25 cellular contexts compared by ENCODE assay signal in the genomic region with DNA sequence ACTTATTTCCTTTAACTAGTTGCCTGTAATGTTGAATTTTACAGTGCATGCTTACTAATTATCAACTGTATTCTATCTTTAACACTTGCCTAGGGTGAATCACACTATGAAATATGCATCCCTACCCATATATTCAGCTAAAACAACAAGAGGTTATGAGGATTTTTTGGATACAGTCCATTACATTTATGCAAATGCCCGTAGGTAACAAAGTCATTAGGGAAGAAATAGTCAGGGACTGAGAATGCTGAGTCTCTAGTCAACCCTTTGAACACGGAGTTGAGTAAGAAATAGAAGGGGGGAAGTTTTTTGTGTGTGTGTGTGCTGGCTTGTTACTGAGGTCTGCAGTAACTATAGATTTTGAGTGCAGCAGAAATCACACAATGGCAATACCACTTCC. TPM values are rescaled to one million over a fixed set of nuclear protein-coding genes. Genes with fewer than 3 reads are reported as not detected.
A peak's percentile ranks its signal among the peaks of the same experiment; 100 is the strongest.
DNase-seq lines count a peak whose midpoint lies in the region; ATAC-seq, FAIRE-seq and TF ChIP-seq lines count a peak whose summit lies in the region.
"Had no signal": no experiment of that assay in that cellular context is flagged by ENCODE, and none has a peak within 500 bp of the region (broad histone marks: within the 10 kb centered on the region; RNA-seq: fewer than 3 reads in every experiment).

No MANE protein-coding gene starts in this region.

- no peaks in the 10 kb centered on the region for H4K20me1 ChIP-seq in astrocyte (ENCODE audit: insufficient read depth, low read length)

- H3K27ac ChIP-seq in ACC112 (ENCODE audit: low read depth, low read length) (peak overlapping the region; percentile 53), astrocyte (ENCODE audit: low read depth, low read length) (peak overlapping the region; percentile 53), upper lobe of left lung (no peak overlapping the region)
- H3K27ac ChIP-seq: A549, gastrocnemius medialis, neutrophil, tibial nerve had no signal

- H3K36me3 ChIP-seq in ACC112 (ENCODE audit: insufficient read depth, low read length) (no peaks in the 10 kb centered on the region), astrocyte (ENCODE audit: insufficient read depth, low read length) (no peaks in the 10 kb centered on the region), upper lobe of left lung (no peaks in the 10 kb centered on the region)
- H3K36me3 ChIP-seq: gastrocnemius medialis, neutrophil, tibial nerve had no signal

- WGBS in upper lobe of left lung, 2 donors = 73 to 82% methylated on average over 2 of the region's 2 CpGs

- peak overlapping the region; percentile 38 for H2AFZ ChIP-seq in ACC112 (ENCODE audit: low read length, unreplicated experiment)
- no peak overlapping the region for H2AFZ ChIP-seq in astrocyte (ENCODE audit: low read depth, low read length)

- H3K4me3 ChIP-seq in ACC112 (ENCODE audit: low read depth, low read length) (peak overlapping the region; percentile 21; the same call in 1 of the 2 replicates), astrocyte (ENCODE audit: insufficient read depth, low read depth, low read length) (no peak overlapping the region), upper lobe of left lung (no peak overlapping the region)
- H3K4me3 ChIP-seq: A549, gastrocnemius medialis, K562, mucosa of descending colon, tibial nerve had no signal

- H3K9me3 Mint-ChIP-seq in HFFc6 (no peaks in the 10 kb centered on the region), astrocyte (ENCODE audit: unreplicated experiment) (no peaks in the 10 kb centered on the region)

- peaks cover 16% of the 10 kb centered on the region for H3K4me1 ChIP-seq in ACC112 (ENCODE audit: control insufficient read depth, insufficient read depth, low read length, unreplicated experiment)
- H3K4me1 ChIP-seq in astrocyte (ENCODE audit: insufficient read depth, low read length) = peaks cover 11% of the 10 kb centered on the region
- no peaks in the 10 kb centered on the region for H3K4me1 ChIP-seq in upper lobe of left lung
- H3K4me1 ChIP-seq: A549, gastrocnemius medialis, tibial nerve had no signal

- no peaks in the 10 kb centered on the region for H3K36me3 Mint-ChIP-seq in HFFc6 (ENCODE audit: low read depth)
- H3K36me3 Mint-ChIP-seq in astrocyte (ENCODE audit: low read depth, unreplicated experiment) = no peaks in the 10 kb centered on the region
- H3K36me3 Mint-ChIP-seq: activated CD8-positive, alpha-beta memory T cell treated with anti-CD3 and anti-CD28 coated beads, Interleukin-2, amount 10 ng/mL, durations not matched to agents 7 days and 5 days; CD4-positive, CD25-positive, alpha-beta regulatory T cell had no signal

- H3K4me2 ChIP-seq in astrocyte (ENCODE audit: low read length) = peak overlapping the region; percentile 50
- H3K4me2 ChIP-seq: A549 had no signal

- no peaks in the 10 kb centered on the region for H3K27me3 Mint-ChIP-seq in HFFc6 (ENCODE audit: insufficient read depth)
- H3K27me3 Mint-ChIP-seq in astrocyte (ENCODE audit: low read depth, unreplicated experiment) = no peaks in the 10 kb centered on the region
- H3K27me3 Mint-ChIP-seq: activated CD4-positive, alpha-beta T cell treated with anti-CD3 and anti-CD28 coated beads for 36 hours; activated CD8-positive, alpha-beta memory T cell treated with anti-CD3 and anti-CD28 coated beads, Interleukin-2, amount 10 ng/mL, durations not matched to agents 7 days and 5 days; CD4-positive, CD25-positive, alpha-beta regulatory T cell had no signal

- H3K27ac Mint-ChIP-seq in HFFc6 (peak overlapping the region; percentile 59), astrocyte (ENCODE audit: unreplicated experiment) (peak overlapping the region; percentile 55)
- H3K27ac Mint-ChIP-seq: activated CD4-positive, alpha-beta T cell treated with anti-CD3 and anti-CD28 coated beads for 36 hours; activated CD8-positive, alpha-beta memory T cell treated with anti-CD3 and anti-CD28 coated beads, Interleukin-2, amount 10 ng/mL, durations not matched to agents 7 days and 5 days; CD4-positive, CD25-positive, alpha-beta regulatory T cell had no signal

- TF ChIP-seq EP300 in upper lobe of left lung (IDR thresholded peaks at IDR 0.05) = no peak

- no peak for ATAC-seq in upper lobe of left lung (ENCODE audit: low FRiP score in 2 of 2)
- no peak for ATAC-seq in GM18907 (IDR thresholded peaks at IDR 0.05; ENCODE audit: unreplicated experiment)
- ATAC-seq: A549; activated CD4-positive, alpha-beta T cell treated with anti-CD3 and anti-CD28 coated beads for 36 hours; activated CD8-positive, alpha-beta memory T cell treated with anti-CD3 and anti-CD28 coated beads, Interleukin-2, amount 10 ng/mL, durations not matched to agents 7 days and 5 days; gastrocnemius medialis; K562; left lobe of liver; mucosa of descending colon; Panc1; right cardiac atrium; stimulated activated naive CD8-positive, alpha-beta T cell treated with anti-CD3 and anti-CD28 coated beads, Interleukin-15, Interleukin-2, amounts not matched to agents 100 U/mL and 50 U/mL, for 24 hours had no signal

- no peak for TF ChIP-seq CTCF in HFFc6 (IDR thresholded peaks at IDR 0.05)
- no peak for TF ChIP-seq CTCF in astrocyte (IDR thresholded peaks at IDR 0.05; ENCODE audit: insufficient read depth, low read depth, low read length)
- no peak for TF ChIP-seq CTCF in upper lobe of left lung (IDR thresholded peaks at IDR 0.05)

- TF ChIP-seq POLR2A in upper lobe of left lung (IDR thresholded peaks at IDR 0.05) = no peak

- H3K9ac ChIP-seq in astrocyte (ENCODE audit: low read length) = no peak overlapping the region

- no peaks in the 10 kb centered on the region for H3K27me3 ChIP-seq in ACC112 (ENCODE audit: insufficient read depth, low read length)
- no peaks in the 10 kb centered on the region for H3K27me3 ChIP-seq in astrocyte (ENCODE audit: insufficient read depth, low read length)
- H3K27me3 ChIP-seq in upper lobe of left lung = no peaks in the 10 kb centered on the region
- H3K27me3 ChIP-seq: gastrocnemius medialis, neutrophil, tibial nerve had no signal

- no peak for FAIRE-seq in astrocyte (lab: Jason Lieb, UNC)
- FAIRE-seq: GM18507, K562 had no signal

- H3K9me3 ChIP-seq in astrocyte (ENCODE audit: insufficient read depth, low read depth, low read length) (no peaks in the 10 kb centered on the region), upper lobe of left lung (no peaks in the 10 kb centered on the region)
- H3K9me3 ChIP-seq: A549, gastrocnemius medialis, mucosa of descending colon, neutrophil, tibial nerve had no signal

- peaks cover 50% of the 10 kb centered on the region for H3K4me1 Mint-ChIP-seq in HFFc6 (ENCODE audit: low read depth)
- peaks cover 8% of the 10 kb centered on the region for H3K4me1 Mint-ChIP-seq in astrocyte (ENCODE audit: low read depth, unreplicated experiment)
- H3K4me1 Mint-ChIP-seq: activated CD4-positive, alpha-beta T cell treated with anti-CD3 and anti-CD28 coated beads for 36 hours; activated CD8-positive, alpha-beta memory T cell treated with anti-CD3 and anti-CD28 coated beads, Interleukin-2, amount 10 ng/mL, durations not matched to agents 7 days and 5 days; CD4-positive, CD25-positive, alpha-beta regulatory T cell had no signal

- peak; percentile 65 for DNase-seq in HFFc6
- DNase-seq in astrocyte (ENCODE audit: low read depth) = peak; percentile 79
- peak; percentile 9 for DNase-seq in foreskin melanocyte
- DNase-seq in DMS79 (lab: John Stamatoyannopoulos, UW) = no peak
- no peak for DNase-seq in upper lobe of left lung
- no peak for DNase-seq in cortex of kidney (lab: John Stamatoyannopoulos, UW)
- DNase-seq: activated CD4-positive, alpha-beta T cell treated with anti-CD3 and anti-CD28 coated beads for 36 hours; activated CD8-positive, alpha-beta memory T cell treated with anti-CD3 and anti-CD28 coated beads, Interleukin-2, amount 10 ng/mL, durations not matched to agents 7 days and 5 days; CD4-positive, CD25-positive, alpha-beta regulatory T cell; DMS153; gastrocnemius medialis; mucosa of descending colon; NCI-H2081; right cardiac atrium; stimulated activated naive CD8-positive, alpha-beta T cell treated with anti-CD3 and anti-CD28 coated beads, Interleukin-15, Interleukin-2, amounts not matched to agents 100 U/mL and 50 U/mL, for 24 hours had no signal

- H3K4me3 Mint-ChIP-seq in HFFc6 (peak overlapping the region; percentile 30; the same call in 1 of the 2 replicates), astrocyte (ENCODE audit: unreplicated experiment) (no peak overlapping the region)
- H3K4me3 Mint-ChIP-seq: activated CD4-positive, alpha-beta T cell treated with anti-CD3 and anti-CD28 coated beads for 36 hours; activated CD8-positive, alpha-beta memory T cell treated with anti-CD3 and anti-CD28 coated beads, Interleukin-2, amount 10 ng/mL, durations not matched to agents 7 days and 5 days; CD4-positive, CD25-positive, alpha-beta regulatory T cell had no signal

- H3K79me2 ChIP-seq in ACC112 (ENCODE audit: control insufficient read depth, insufficient read depth, low read length, unreplicated experiment) (no peaks in the 10 kb centered on the region), astrocyte (ENCODE audit: insufficient read depth, low read length) (no peaks in the 10 kb centered on the region)

RNA-seq across cellular contexts. Expression of a gene that starts 26.1 kb away (rescaled TPM):
- not detected for total RNA-seq in HFFc6 (2021; fragmentation: NEBNext Ultra II Directional; extraction: Animal tissue kit (Norgen Biotek cat#: 25700))
- total RNA-seq in astrocyte (not detected in 2 replicates), upper lobe of left lung (not detected)
- total RNA-seq: activated CD4-positive, alpha-beta T cell treated with anti-CD3 and anti-CD28 coated beads for 36 hours; activated CD8-positive, alpha-beta memory T cell treated with anti-CD3 and anti-CD28 coated beads, Interleukin-2, amount 10 ng/mL, durations not matched to agents 7 days and 5 days; CD4-positive, CD25-positive, alpha-beta regulatory T cell; gastrocnemius medialis; H4; K562; left lobe of liver; mucosa of descending colon; right cardiac atrium; tibial nerve had no signal

Comparison
In these comparisons a context has a peak if more than half of its experiments do, and no peak if none do; other contexts are left out.
1. H3K27ac ChIP-seq: peak in ACC112 (single experiment) and astrocyte (single experiment); none in upper lobe of left lung (0 of 4).
2. DNase-seq: peak in HFFc6 (single experiment), astrocyte (single experiment) and foreskin melanocyte (single experiment); none in DMS79 (single experiment), upper lobe of left lung (0 of 2) and cortex of kidney (single experiment).